1 cellular context compared by ENCODE assay signal in the genomic region with DNA sequence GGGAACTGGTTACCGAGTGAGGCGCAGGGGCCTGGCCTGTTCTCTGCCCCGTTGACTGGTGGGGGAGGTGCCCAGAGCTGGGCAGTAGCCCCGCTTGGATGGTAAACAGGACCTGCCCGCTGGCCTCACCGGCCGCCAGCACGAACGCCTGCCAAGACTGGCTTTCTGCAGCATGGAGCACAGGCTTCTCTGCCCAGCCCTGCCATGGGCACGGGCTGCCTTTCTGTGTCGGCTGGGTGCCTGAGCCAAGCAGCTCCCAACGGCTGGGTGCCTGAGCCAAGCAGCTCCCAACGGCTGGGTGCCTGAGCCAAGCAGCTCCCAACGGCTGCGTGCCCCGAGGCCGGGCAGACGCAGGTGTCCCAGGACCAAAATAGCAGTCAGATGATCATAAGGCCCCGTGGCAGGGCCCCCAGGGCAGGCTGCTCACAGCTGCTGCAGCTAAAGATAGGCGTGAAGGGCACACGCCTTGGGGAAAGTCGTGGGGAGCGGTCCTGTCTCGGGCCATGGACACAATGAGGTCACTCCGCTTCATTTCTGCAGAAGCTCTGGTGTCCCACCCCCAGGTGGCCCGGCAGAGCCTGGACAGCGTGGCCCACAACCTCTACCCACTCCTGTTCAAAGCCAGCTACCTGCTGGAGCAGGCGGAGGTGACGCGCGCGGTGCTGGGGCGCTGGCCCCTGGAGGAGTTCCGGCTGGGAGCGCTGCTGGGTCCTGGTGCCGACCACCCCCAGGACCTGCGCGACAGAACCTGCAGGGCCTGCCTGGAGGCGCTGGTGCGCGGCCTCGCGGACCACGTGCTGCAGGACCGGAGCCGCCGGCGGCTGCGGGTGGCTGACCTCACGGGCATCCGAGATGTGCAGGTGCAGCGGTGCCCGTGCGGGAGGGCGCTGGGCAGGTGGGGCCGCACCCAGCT.
TF ChIP-seq lines count a peak whose summit lies in the region.

Gene LRRC14B, plus strand, starts transcription at position 460 of the 913 bp plus-strand sequence. Its CDS starts 44 bp downstream, at position 504.

TF ChIP-seq in GM12878, 131 proteins besides CTCF, POLR2A, EP300 and RAD21 (continued from another document):
- TF ChIP-seq, protein P1, sequence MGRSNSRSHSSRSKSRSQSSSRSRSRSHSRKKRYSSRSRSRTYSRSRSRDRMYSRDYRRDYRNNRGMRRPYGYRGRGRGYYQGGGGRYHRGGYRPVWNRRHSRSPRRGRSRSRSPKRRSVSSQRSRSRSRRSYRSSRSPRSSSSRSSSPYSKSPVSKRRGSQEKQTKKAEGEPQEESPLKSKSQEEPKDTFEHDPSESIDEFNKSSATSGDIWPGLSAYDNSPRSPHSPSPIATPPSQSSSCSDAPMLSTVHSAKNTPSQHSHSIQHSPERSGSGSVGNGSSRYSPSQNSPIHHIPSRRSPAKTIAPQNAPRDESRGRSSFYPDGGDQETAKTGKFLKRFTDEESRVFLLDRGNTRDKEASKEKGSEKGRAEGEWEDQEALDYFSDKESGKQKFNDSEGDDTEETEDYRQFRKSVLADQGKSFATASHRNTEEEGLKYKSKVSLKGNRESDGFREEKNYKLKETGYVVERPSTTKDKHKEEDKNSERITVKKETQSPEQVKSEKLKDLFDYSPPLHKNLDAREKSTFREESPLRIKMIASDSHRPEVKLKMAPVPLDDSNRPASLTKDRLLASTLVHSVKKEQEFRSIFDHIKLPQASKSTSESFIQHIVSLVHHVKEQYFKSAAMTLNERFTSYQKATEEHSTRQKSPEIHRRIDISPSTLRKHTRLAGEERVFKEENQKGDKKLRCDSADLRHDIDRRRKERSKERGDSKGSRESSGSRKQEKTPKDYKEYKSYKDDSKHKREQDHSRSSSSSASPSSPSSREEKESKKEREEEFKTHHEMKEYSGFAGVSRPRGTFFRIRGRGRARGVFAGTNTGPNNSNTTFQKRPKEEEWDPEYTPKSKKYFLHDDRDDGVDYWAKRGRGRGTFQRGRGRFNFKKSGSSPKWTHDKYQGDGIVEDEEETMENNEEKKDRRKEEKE (IDR thresholded peaks at IDR 0.05) = no peak
- TF ChIP-seq RB1 (IDR thresholded peaks at IDR 0.05; ENCODE audit: borderline replicate concordance) (no peak), SREBF2 (IDR thresholded peaks at IDR 0.05; ENCODE audit: low read length) (no peak), E2F8 (IDR thresholded peaks at IDR 0.05; ENCODE audit: low read depth, partially characterized antibody) (no peak), IRF4 (IDR thresholded peaks at IDR 0.05; ENCODE audit: low read depth, low read length) (no peak), USF1 (IDR thresholded peaks at IDR 0.05; ENCODE audit: borderline replicate concordance, extremely low read length, insufficient read depth, low read depth, low read length) (peak; percentile 64), ZNF274 (IDR thresholded peaks at IDR 0.05; ENCODE audit: insufficient read depth, insufficient read length) (no peak), EGR1 (IDR thresholded peaks at IDR 0.05; ENCODE audit: borderline replicate concordance in 1 of 2, low read depth in 2 of 2, low read length in 2 of 2) (0 out of 3 replicates have a peak, but pooled peaks of 1 of the 2 experiments have one; percentile 4), ZNF24 (IDR thresholded peaks at IDR 0.05) (no peak), CREB1 (IDR thresholded peaks at IDR 0.05; ENCODE audit: low read depth) (0 out of 2 replicates have a peak, but pooled peaks have one; percentile 19)
